ENCODE assay signal across 8 cellular contexts in genomic region chr9:137227057-137227852, GRCh38. TPM values are rescaled to one million over a fixed set of nuclear protein-coding genes. Genes with fewer than 3 reads are reported as not detected.
DNase-seq lines count a peak whose midpoint lies in the region; ATAC-seq and TF ChIP-seq lines count a peak whose summit lies in the region.

Gene RNF224 (plus strand): TSS chr9:137227502. CDS start chr9:137228336, 834 bp downstream.

- H4K20me1 ChIP-seq in HCT116 (ENCODE audit: insufficient read depth), result no peaks in the 10 kb centered on the region

- peak; percentile 90 for DNase-seq in BE2C
- peak; percentile 71 for DNase-seq in HCT116 (ENCODE audit: low read depth, low spot score)
- DNase-seq in NOMO-1 treated with dmso at 0.1 percent for 144 hours (lab: John Stamatoyannopoulos, UW; ENCODE audit: unreplicated experiment), result peak; percentile 67
- DNase-seq in activated CD8-positive, alpha-beta memory T cell treated with anti-CD3 and anti-CD28 coated beads, Interleukin-2, amount 10 ng/mL, durations not matched to agents 7 days and 5 days, result peak; percentile 89
- DNase-seq in endothelial cell (ENCODE audit: low spot score), result peak; percentile 84
- DNase-seq in stimulated activated CD8-positive, alpha-beta memory T cell treated with anti-CD3 and anti-CD28 coated beads, Interleukin-7, amount 100 ng/mL, for 24 hours (ENCODE audit: low read depth), result peak; percentile 67

- peak within 1 kb of the TSS; percentile 88 for H3K27ac ChIP-seq in HCT116 (ENCODE audit: low read depth, low read length)

- intact Hi-C loops in HCT116 (cut with micrococcal nuclease), result loop anchor here (1.0 to 10.0 kb wide), 4 partner anchors 40 to 442 kb away; partner anchors contain the start of genes ANAPC2, NPDC1 and SSNA1

- peaks cover 10% of the 10 kb centered on the region for H3K4me1 ChIP-seq in BE2C
- H3K4me1 ChIP-seq in HCT116 (ENCODE audit: control insufficient read depth in 1 of 2, insufficient read depth in 2 of 2, low read length in 2 of 2), result peaks cover 44 to 68% of the 10 kb centered on the region in 2 experiments
- H3K4me1 ChIP-seq in mucosa of stomach (ENCODE audit: control insufficient read depth, insufficient read depth, low read length), result peaks cover 57% of the 10 kb centered on the region

- POLR2A ChIA-PET in HCT116 (lab: Charles Lee), result interaction anchor here (0.7 to 2.5 kb wide), 8 partner anchors 9 to 104 kb away, joined by 3 to 16 read pairs (median 3); partner anchors contain the start of genes ANAPC2, SSNA1, TPRN and TUBB4B

- H3K27me3 ChIP-seq in BE2C, result no peaks in the 10 kb centered on the region
- H3K27me3 ChIP-seq in HCT116 (ENCODE audit: insufficient read depth, low read length), result no peaks in the 10 kb centered on the region
- H3K27me3 ChIP-seq in mucosa of stomach (ENCODE audit: control insufficient read depth, insufficient read depth, low read length), result peaks cover 24% of the 10 kb centered on the region

- H3K27ac Mint-ChIP-seq in activated CD8-positive, alpha-beta memory T cell treated with anti-CD3 and anti-CD28 coated beads, Interleukin-2, amount 10 ng/mL, durations not matched to agents 7 days and 5 days, result no peak within 1 kb of the TSS
- no peak within 1 kb of the TSS for H3K27ac Mint-ChIP-seq in endothelial cell (ENCODE audit: unreplicated experiment)

- RAD21 ChIA-PET in HCT116 (lab: Charles Lee; ENCODE audit: low non-redundant PET in 1 of 2, low total read pairs in 2 of 2, uncharacterized antibody in 2 of 2, unreplicated experiment in 2 of 2), result interaction anchor here (0.6 to 1.9 kb wide), 11 partner anchors 12 to 181 kb away, joined by 3 to 9 read pairs (median 3); partner anchors contain the start of genes ANAPC2 (in 2 of the 2) and SSNA1 (in 2 of the 2)

- TF ChIP-seq POLR2A in HCT116 (IDR thresholded peaks at IDR 0.05; ENCODE audit: borderline replicate concordance, extremely low read depth, insufficient read depth, insufficient read length), result no peak

- H3K9me3 ChIP-seq in BE2C, result no peaks in the 10 kb centered on the region
- no peaks in the 10 kb centered on the region for H3K9me3 ChIP-seq in HCT116 (ENCODE audit: control insufficient read depth in 1 of 2, insufficient read depth in 1 of 2, low read depth in 1 of 2, low read length in 2 of 2)
- H3K9me3 ChIP-seq in mucosa of stomach (ENCODE audit: control insufficient read depth, low read length), result no peaks in the 10 kb centered on the region

- TF ChIP-seq RAD21 in HCT116 (IDR thresholded peaks at IDR 0.05; ENCODE audit: low read depth), result no peak

- CTCF ChIA-PET in HCT116 (lab: Charles Lee), result interaction anchor here (0.6 to 4.7 kb wide), 21 partner anchors 10 to 198 kb away, joined by 3 to 43 read pairs (median 5); partner anchors contain the start of genes ANAPC2, LRRC26, MAN1B1 and SAPCD2
- CTCF ChIA-PET in activated CD8-positive, alpha-beta memory T cell treated with anti-CD3 and anti-CD28 coated beads, Interleukin-2, amount 10 ng/mL, durations not matched to agents 7 days and 5 days (lab: Charles Lee), result interaction anchor here (0.6 to 6.8 kb wide), 26 partner anchors 11 to 232 kb away, joined by 3 to 110 read pairs (median 6); partner anchors contain the start of genes ANAPC2, GRIN1, MAN1B1 and NDOR1

- no peaks in the 10 kb centered on the region for H3K36me3 ChIP-seq in BE2C
- H3K36me3 ChIP-seq in HCT116 (ENCODE audit: control insufficient read depth in 1 of 2, insufficient read depth in 2 of 2, low read length in 2 of 2), result no peaks in the 10 kb centered on the region
- H3K36me3 ChIP-seq in mucosa of stomach (ENCODE audit: control insufficient read depth, insufficient read depth, low read length), result no peaks in the 10 kb centered on the region

- no peaks in the 10 kb centered on the region for H3K9me3 Mint-ChIP-seq in activated CD8-positive, alpha-beta memory T cell treated with anti-CD3 and anti-CD28 coated beads, Interleukin-2, amount 10 ng/mL, durations not matched to agents 7 days and 5 days (ENCODE audit: low read depth)
- no peaks in the 10 kb centered on the region for H3K9me3 Mint-ChIP-seq in endothelial cell (ENCODE audit: unreplicated experiment)

- no peaks in the 10 kb centered on the region for H3K79me2 ChIP-seq in HCT116 (ENCODE audit: insufficient read depth, low read length)

- H3K4me3 ChIP-seq in BE2C (ENCODE audit: low read depth, low read length) (no peak within 1 kb of the TSS), HCT116 (replicated peaks in 1 of 2; ENCODE audit: low read depth in 1 of 2, low read length in 2 of 2) (peak within 1 kb of the TSS; percentile 14 to 48), mucosa of stomach (ENCODE audit: low read length) (no peak within 1 kb of the TSS)

- H2AFZ ChIP-seq in HCT116 (ENCODE audit: low read depth, low read length, poor library complexity, severe bottlenecking), result no peak within 1 kb of the TSS

- H3K4me1 Mint-ChIP-seq in activated CD8-positive, alpha-beta memory T cell treated with anti-CD3 and anti-CD28 coated beads, Interleukin-2, amount 10 ng/mL, durations not matched to agents 7 days and 5 days, result peaks cover 18% of the 10 kb centered on the region
- H3K4me1 Mint-ChIP-seq in endothelial cell (ENCODE audit: unreplicated experiment), result no peaks in the 10 kb centered on the region

- TF ChIP-seq CTCF in BE2C (IDR thresholded peaks at IDR 0.05; ENCODE audit: low read depth, low read length), result peak; percentile 91
- TF ChIP-seq CTCF in HCT116 (IDR thresholded peaks at IDR 0.05 in 2 of 3, conservative IDR thresholded peaks at IDR 0.05 in 1 of 3; ENCODE audit: borderline replicate concordance in 1 of 3, insufficient read depth in 1 of 3, low read depth in 2 of 3, low read length in 2 of 3), result peak in 2 of 3 experiments; percentile 88 to 93; a peak in 4 of 6 replicates
- TF ChIP-seq CTCF in endothelial cell (IDR thresholded peaks at IDR 0.05; ENCODE audit: unreplicated experiment), result peak; percentile 81

- no peak within 1 kb of the TSS for H3K4me3 Mint-ChIP-seq in activated CD8-positive, alpha-beta memory T cell treated with anti-CD3 and anti-CD28 coated beads, Interleukin-2, amount 10 ng/mL, durations not matched to agents 7 days and 5 days
- H3K4me3 Mint-ChIP-seq in endothelial cell (ENCODE audit: unreplicated experiment), result no peak within 1 kb of the TSS

- peak within 1 kb of the TSS; percentile 99 for H3K4me2 ChIP-seq in HCT116 (ENCODE audit: low read length)

- BruUV-seq in HCT116 (replicated peaks; lab: Mats Ljungman, UMichigan), result no TSS peak

- no peaks in the 10 kb centered on the region for H3K27me3 Mint-ChIP-seq in activated CD8-positive, alpha-beta memory T cell treated with anti-CD3 and anti-CD28 coated beads, Interleukin-2, amount 10 ng/mL, durations not matched to agents 7 days and 5 days
- H3K27me3 Mint-ChIP-seq in endothelial cell (ENCODE audit: unreplicated experiment), result peaks cover 7% of the 10 kb centered on the region

- no peaks in the 10 kb centered on the region for H3K9me2 ChIP-seq in HCT116 (ENCODE audit: insufficient read depth)

- H3K36me3 Mint-ChIP-seq in activated CD8-positive, alpha-beta memory T cell treated with anti-CD3 and anti-CD28 coated beads, Interleukin-2, amount 10 ng/mL, durations not matched to agents 7 days and 5 days, result no peaks in the 10 kb centered on the region
- no peaks in the 10 kb centered on the region for H3K36me3 Mint-ChIP-seq in endothelial cell (ENCODE audit: low read depth, unreplicated experiment)

- H3K9ac ChIP-seq in HCT116 (ENCODE audit: low read length) (peak within 1 kb of the TSS; percentile 97), mucosa of stomach (ENCODE audit: low read length) (peak within 1 kb of the TSS; percentile 41)

- peak; percentile 61 for ATAC-seq in HCT116
- ATAC-seq in activated CD8-positive, alpha-beta memory T cell treated with anti-CD3 and anti-CD28 coated beads, Interleukin-2, amount 10 ng/mL, durations not matched to agents 7 days and 5 days, result peak; percentile 46
- ATAC-seq in GM21786 (IDR thresholded peaks at IDR 0.05; ENCODE audit: unreplicated experiment), result no peak

TF ChIP-seq in HCT116, 20 proteins besides CTCF, POLR2A, EP300 and RAD21:
- TF ChIP-seq, protein P1, sequence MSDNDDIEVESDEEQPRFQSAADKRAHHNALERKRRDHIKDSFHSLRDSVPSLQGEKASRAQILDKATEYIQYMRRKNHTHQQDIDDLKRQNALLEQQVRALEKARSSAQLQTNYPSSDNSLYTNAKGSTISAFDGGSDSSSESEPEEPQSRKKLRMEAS (IDR thresholded peaks at IDR 0.05), result no peak
- TF ChIP-seq SRF (IDR thresholded peaks at IDR 0.05; ENCODE audit: low read depth) (no peak), CBX3 (IDR thresholded peaks at IDR 0.05; ENCODE audit: low read depth) (no peak), POLR2AphosphoS5 (IDR thresholded peaks at IDR 0.05; ENCODE audit: low read depth, low read length) (peak; percentile 72), SP1 (IDR thresholded peaks at IDR 0.05; ENCODE audit: low read depth) (no peak)

RNA-seq across cellular contexts. Expression of gene RNF224, which starts in this region (rescaled TPM):
- polyA plus RNA-seq in BE2C (2012; ENCODE audit: insufficient read depth, insufficient read length, low read depth), result 0.73 TPM
- 0.30 TPM for total RNA-seq in HCT116 (2021; ENCODE audit: unreplicated experiment)
- 0.45 and 0.53 TPM in 2 replicates for polyA plus RNA-seq in HCT116 (2012)
- not detected for total RNA-seq in activated CD8-positive, alpha-beta memory T cell treated with anti-CD3 and anti-CD28 coated beads, Interleukin-2, amount 10 ng/mL, durations not matched to agents 7 days and 5 days
- total RNA-seq in endothelial cell (ENCODE audit: unreplicated experiment), result not detected

Comparison
In these comparisons a context has a peak if more than half of its experiments do, and no peak if none do; other contexts are left out.
1. Peak in DNase-seq, ATAC-seq, H3K4me3 ChIP-seq, H3K27ac ChIP-seq, H3K9ac ChIP-seq and H3K4me2 ChIP-seq in HCT116; RNA of the gene not detected or under 1 TPM.
2. Peak in DNase-seq and ATAC-seq in activated CD8-positive, alpha-beta memory T cell treated with anti-CD3 and anti-CD28 coated beads, Interleukin-2, amount 10 ng/mL, durations not matched to agents 7 days and 5 days; RNA of the gene not detected or under 1 TPM.
3. Peak in DNase-seq in endothelial cell; RNA of the gene not detected or under 1 TPM.